In genomic region chr1:228037401-228038386, GRCh38 we compare ENCODE assay signal across 8 cellular contexts. TPM values are rescaled to one million over a fixed set of nuclear protein-coding genes. Genes with fewer than 3 reads are reported as not detected.
DNase-seq lines count a peak whose midpoint lies in the region; ATAC-seq and TF ChIP-seq lines count a peak whose summit lies in the region.

No MANE protein-coding gene starts in this region.

- peak in 1 of 3 donors; percentile 13 for DNase-seq in CD4-positive, CD25-positive, alpha-beta regulatory T cell
- DNase-seq in choroid plexus epithelial cell (ENCODE audit: low read depth) (peak; percentile 40), LoVo (ENCODE audit: low spot score) (no peak), amniotic stem cell (lab: John Stamatoyannopoulos, UW) (no peak), NCI-H1436 treated with DMSO at 0.1 percent for 48 hours (lab: John Stamatoyannopoulos, UW) (no peak)
- DNase-seq in natural killer cell treated with Interleukin-12 subunit alpha and Interleukin-12 subunit beta and Interleukin-15 and Interleukin-18, amount 100 ng/mL, for 72 hours (ENCODE audit: low spot score), result peak; percentile 82

- H3K36me3 ChIP-seq in CD4-positive, CD25-positive, alpha-beta regulatory T cell (ENCODE audit: control insufficient read depth, insufficient read depth, low read length), result no peaks in the 10 kb centered on the region

- peak overlapping the region in 1 of 4 donors; percentile 31 for H3K4me3 Mint-ChIP-seq in CD4-positive, CD25-positive, alpha-beta regulatory T cell
- H3K4me3 Mint-ChIP-seq in natural killer cell treated with Interleukin-12 subunit alpha and Interleukin-12 subunit beta and Interleukin-15 and Interleukin-18, amount 100 ng/mL, for 72 hours, result no peak overlapping the region

- H3K4me1 Mint-ChIP-seq in CD4-positive, CD25-positive, alpha-beta regulatory T cell, result peaks cover 0 to 4% (median 0%) of the 10 kb centered on the region in 4 donors
- no peaks in the 10 kb centered on the region for H3K4me1 Mint-ChIP-seq in natural killer cell treated with Interleukin-12 subunit alpha and Interleukin-12 subunit beta and Interleukin-15 and Interleukin-18, amount 100 ng/mL, for 72 hours (ENCODE audit: low read depth in 2 of 2)

- no peak overlapping the region for H3K4me3 ChIP-seq in CD4-positive, CD25-positive, alpha-beta regulatory T cell (ENCODE audit: low read depth, low read length)
- H3K4me3 ChIP-seq in choroid plexus epithelial cell (ENCODE audit: low read depth, low read length), result no peak overlapping the region

- H3K27ac ChIP-seq in CD4-positive, CD25-positive, alpha-beta regulatory T cell (ENCODE audit: insufficient read depth, low read length, poor library complexity, severe bottlenecking), result no peak overlapping the region

- H3K9me3 ChIP-seq in CD4-positive, CD25-positive, alpha-beta regulatory T cell (ENCODE audit: control insufficient read depth in 2 of 2, low read length in 2 of 2), result no peaks in the 10 kb centered on the region

- no peaks in the 10 kb centered on the region for H3K36me3 Mint-ChIP-seq in CD4-positive, CD25-positive, alpha-beta regulatory T cell
- H3K36me3 Mint-ChIP-seq in natural killer cell treated with Interleukin-12 subunit alpha and Interleukin-12 subunit beta and Interleukin-15 and Interleukin-18, amount 100 ng/mL, for 72 hours, result no peaks in the 10 kb centered on the region

- TF ChIP-seq CTCF in choroid plexus epithelial cell (conservative IDR thresholded peaks at IDR 0.05; ENCODE audit: low read depth, low read length), result no peak

- ATAC-seq in CD4-positive, CD25-positive, alpha-beta regulatory T cell (ENCODE audit: low read depth in 2 of 2), result peak; percentile 47 to 53
- peak; percentile 82 for ATAC-seq in GM19467 (IDR thresholded peaks at IDR 0.05; ENCODE audit: unreplicated experiment)
- peak; percentile 64 for ATAC-seq in HG03575 (IDR thresholded peaks at IDR 0.05; ENCODE audit: extremely low read depth, insufficient number of reproducible peaks, low FRiP score, unreplicated experiment)
- peak; percentile 86 to 92 for ATAC-seq in natural killer cell treated with Interleukin-12 subunit alpha and Interleukin-12 subunit beta and Interleukin-15 and Interleukin-18, amount 100 ng/mL, for 72 hours

- peaks cover 50% of the 10 kb centered on the region for H3K27me3 Mint-ChIP-seq in CD4-positive, CD25-positive, alpha-beta regulatory T cell
- peaks cover 10 to 13% of the 10 kb centered on the region in 2 donors for H3K27me3 Mint-ChIP-seq in natural killer cell treated with Interleukin-12 subunit alpha and Interleukin-12 subunit beta and Interleukin-15 and Interleukin-18, amount 100 ng/mL, for 72 hours

- peaks cover 2% of the 10 kb centered on the region for H3K27me3 ChIP-seq in CD4-positive, CD25-positive, alpha-beta regulatory T cell (ENCODE audit: control insufficient read depth, insufficient read depth, low read length)

- no peaks in the 10 kb centered on the region for H3K9me3 Mint-ChIP-seq in CD4-positive, CD25-positive, alpha-beta regulatory T cell
- no peaks in the 10 kb centered on the region for H3K9me3 Mint-ChIP-seq in natural killer cell treated with Interleukin-12 subunit alpha and Interleukin-12 subunit beta and Interleukin-15 and Interleukin-18, amount 100 ng/mL, for 72 hours

- no peak overlapping the region for H3K27ac Mint-ChIP-seq in CD4-positive, CD25-positive, alpha-beta regulatory T cell
- H3K27ac Mint-ChIP-seq in natural killer cell treated with Interleukin-12 subunit alpha and Interleukin-12 subunit beta and Interleukin-15 and Interleukin-18, amount 100 ng/mL, for 72 hours, result no peak overlapping the region

- H3K4me1 ChIP-seq in CD4-positive, CD25-positive, alpha-beta regulatory T cell (ENCODE audit: control insufficient read depth, insufficient read depth, low read length, poor library complexity, severe bottlenecking), result peaks cover 11% of the 10 kb centered on the region

RNA-seq across cellular contexts. Expression of gene WNT3A, which starts 30.9 kb away (rescaled TPM):
- total RNA-seq in CD4-positive, CD25-positive, alpha-beta regulatory T cell, result not detected
- polyA plus RNA-seq in CD4-positive, CD25-positive, alpha-beta regulatory T cell, result not detected
- total RNA-seq in natural killer cell treated with Interleukin-12 subunit alpha and Interleukin-12 subunit beta and Interleukin-15 and Interleukin-18, amount 100 ng/mL, for 72 hours, result not detected

RNA-seq across cellular contexts. Expression of gene ARF1, which starts 44.8 kb away (rescaled TPM):
- total RNA-seq in CD4-positive, CD25-positive, alpha-beta regulatory T cell, result 335 TPM
- polyA plus RNA-seq in CD4-positive, CD25-positive, alpha-beta regulatory T cell, result 100 to 1,000 TPM; 445 to 517 (median 481) TPM
- 100 to 1,000 TPM; 415 to 503 TPM for total RNA-seq in natural killer cell treated with Interleukin-12 subunit alpha and Interleukin-12 subunit beta and Interleukin-15 and Interleukin-18, amount 100 ng/mL, for 72 hours

Comparison
In these comparisons a context has a peak if more than half of its experiments do, and no peak if none do; other contexts are left out.
1. DNase-seq: peak in choroid plexus epithelial cell (single experiment) and natural killer cell treated with Interleukin-12 subunit alpha and Interleukin-12 subunit beta and Interleukin-15 and Interleukin-18, amount 100 ng/mL, for 72 hours (single experiment); none in LoVo (single experiment), amniotic stem cell (single experiment) and NCI-H1436 treated with DMSO at 0.1 percent for 48 hours (single experiment).
2. Peak in every context shown above with its lines, with median percentiles within 50 percentile points of each other: ATAC-seq.